ENCODE assay signal across 19 cellular contexts in the genomic region with DNA sequence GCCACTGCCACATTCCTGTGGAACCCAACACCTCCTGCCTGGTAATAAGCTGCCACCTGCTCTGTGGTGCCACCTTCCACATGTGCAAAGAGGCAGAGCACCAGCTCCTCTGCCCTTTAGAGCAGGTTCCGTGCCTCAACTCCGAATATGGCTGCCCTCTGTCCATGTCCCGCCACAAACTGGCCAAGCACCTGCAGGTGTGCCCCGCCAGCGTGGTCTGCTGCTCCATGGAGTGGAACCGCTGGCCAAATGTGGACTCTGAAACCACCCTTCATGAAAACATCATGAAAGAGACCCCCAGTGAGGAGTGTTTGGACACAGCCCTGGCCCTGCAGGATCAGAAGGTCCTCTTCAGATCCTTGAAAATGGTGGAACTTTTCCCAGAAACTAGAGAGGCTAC. TPM values are rescaled to one million over a fixed set of nuclear protein-coding genes. Genes with fewer than 3 reads are reported as not detected.
DNase-seq lines count a peak whose midpoint lies in the region; ATAC-seq, FAIRE-seq and TF ChIP-seq lines count a peak whose summit lies in the region.
"Had no signal": no experiment of that assay in that cellular context is flagged by ENCODE, and none has a peak within 500 bp of the region (broad histone marks: within the 10 kb centered on the region; RNA-seq: fewer than 3 reads in every experiment).

No MANE protein-coding gene starts in this region.

- no peak for TF ChIP-seq EP300 in K562 (IDR thresholded peaks at IDR 0.05; ENCODE audit: low read length)

- H3K9me1 ChIP-seq in K562 (ENCODE audit: control insufficient read depth, insufficient read depth, low read length) = no peaks in the 10 kb centered on the region

- TF ChIP-seq CTCF in Loucy (conservative IDR thresholded peaks at IDR 0.05; ENCODE audit: low read length) (no peak), K562 (IDR thresholded peaks at IDR 0.05 in 2 of 3, conservative IDR thresholded peaks at IDR 0.05 in 1 of 3; ENCODE audit: insufficient read depth in 2 of 3, low read depth in 1 of 3, low read length in 3 of 3) (no peak), MCF 10A (IDR thresholded peaks at IDR 0.05; ENCODE audit: unreplicated experiment) (no peak)

- H3K36me3 ChIP-seq in Loucy (ENCODE audit: insufficient read depth, low read length) (no peaks in the 10 kb centered on the region), K562 (ENCODE audit: control insufficient read depth, insufficient read depth, low read length) (no peaks in the 10 kb centered on the region)

- no peak overlapping the region for H3K27ac Mint-ChIP-seq in MCF 10A (ENCODE audit: low read depth, unreplicated experiment)
- H3K27ac Mint-ChIP-seq: CD4-positive, alpha-beta memory T cell had no signal

- no peak for ATAC-seq in K562
- ATAC-seq: A549, HCT116 had no signal

- no peak overlapping the region for H3K4me3 ChIP-seq in Loucy (ENCODE audit: low read length, poor library complexity, severe bottlenecking)
- no peak overlapping the region for H3K4me3 ChIP-seq in K562
- H3K4me3 ChIP-seq: A549 had no signal

- intact Hi-C loops in K562 (cut with micrococcal nuclease) = no loop called here
- intact Hi-C loops in MCF 10A (cut with micrococcal nuclease) = no loop called here

- H3K9me3 ChIP-seq in Loucy (ENCODE audit: insufficient read depth, low read depth, low read length) (no peaks in the 10 kb centered on the region), K562 (replicated peaks; ENCODE audit: control insufficient read depth, insufficient read depth, low read depth, low read length) (no peaks in the 10 kb centered on the region)
- H3K9me3 ChIP-seq: A549, Caco-2 had no signal

- DNase-seq in K562 (ENCODE audit: extremely low read depth in 1 of 4, low spot score in 3 of 4) (no peak), myocyte (ENCODE audit: low read depth) (peak; percentile 24), MCF 10A (ENCODE audit: unreplicated experiment) (no peak), COLO829 (ENCODE audit: low spot score) (no peak), ACHN (no peak)
- DNase-seq: 8988T; C1 segment of cervical spinal cord; Caco-2; CD4-positive, alpha-beta memory T cell; DMS153; DND-41; GOT3; H7 had no signal

- H3K27me3 ChIP-seq in Loucy (ENCODE audit: insufficient read depth, low read length, poor library complexity, severe bottlenecking) = no peaks in the 10 kb centered on the region
- peaks cover 11 to 26% of the 10 kb centered on the region in 2 experiments for H3K27me3 ChIP-seq in K562 (ENCODE audit: control insufficient read depth in 2 of 2, insufficient read depth in 2 of 2, low read length in 2 of 2)

- H3K9ac ChIP-seq in Loucy (ENCODE audit: low read depth, low read length, poor library complexity, severe bottlenecking) (no peak overlapping the region), K562 (ENCODE audit: insufficient read depth in 1 of 2, low read depth in 2 of 2, low read length in 2 of 2) (no peak overlapping the region)

- H3K4me1 ChIP-seq in Loucy (ENCODE audit: insufficient read depth, low read length, poor library complexity, severe bottlenecking) (no peaks in the 10 kb centered on the region), K562 (replicated peaks in 1 of 2; ENCODE audit: control insufficient read depth in 2 of 2, insufficient read depth in 2 of 2, low read length in 2 of 2) (no peaks in the 10 kb centered on the region; a peak in 1 of 5 replicates)
- H3K4me1 ChIP-seq: A549, Caco-2 had no signal

- H3K79me2 ChIP-seq in Loucy (ENCODE audit: insufficient read depth, low read length) (no peaks in the 10 kb centered on the region), K562 (ENCODE audit: control insufficient read depth, insufficient read depth, low read length) (no peaks in the 10 kb centered on the region)

- H3K4me1 Mint-ChIP-seq in MCF 10A (ENCODE audit: insufficient read depth, unreplicated experiment) = peaks cover 6% of the 10 kb centered on the region
- H3K4me1 Mint-ChIP-seq: CD4-positive, alpha-beta memory T cell had no signal

- H2AFZ ChIP-seq in Loucy (ENCODE audit: low read length) = 0 out of 2 replicates have a peak overlapping the region, but pooled peaks have one; percentile 51
- H2AFZ ChIP-seq in K562 (ENCODE audit: low read depth, low read length) = peak overlapping the region; percentile 24; the same call in 1 of the 2 replicates

- TF ChIP-seq POLR2A in K562 (conservative IDR thresholded peaks at IDR 0.05) = no peak

- CTCF ChIA-PET in K562 (lab: Yijun Ruan, JAX; ENCODE audit: low intra/inter-chr PET ratio) (no interaction called here), MCF 10A (lab: Yijun Ruan, JAX) (interaction anchor here (1.4 kb wide), 1 partner anchor 13 kb away, joined by 4 read pairs; no protein-coding TSS in a partner anchor)

- no peaks in the 10 kb centered on the region for H3K9me2 ChIP-seq in Loucy (replicated peaks; ENCODE audit: low read depth, low read length)

- H3K27me3 Mint-ChIP-seq in MCF 10A (ENCODE audit: insufficient read depth, unreplicated experiment) = peaks cover 11% of the 10 kb centered on the region

- BruUV-seq in K562 (replicated peaks; lab: Mats Ljungman, UMichigan) (no TSS peak), MCF 10A (replicated peaks; lab: Mats Ljungman, UMichigan) (no TSS peak)

- in situ Hi-C loops in K562 (cut with MboI) = no loop called here
- in situ Hi-C loops in ACHN (cut with HindIII; ENCODE audit: low pct_ligation_motif_present, low pct_unique_long_range_greater_than_20kb, low sequenced_read_pairs) = no loop called here

- H3K27ac ChIP-seq in K562 (ENCODE audit: extremely low read depth, low read depth, low read length) = no peak overlapping the region
- H3K27ac ChIP-seq: A549 had no signal

- no peaks in the 10 kb centered on the region for H3F3A ChIP-seq in Loucy (ENCODE audit: low read depth)

- peaks cover 6% of the 10 kb centered on the region for H3K36me3 Mint-ChIP-seq in MCF 10A (ENCODE audit: insufficient read depth, unreplicated experiment)
- H3K36me3 Mint-ChIP-seq: CD4-positive, alpha-beta memory T cell had no signal

- 6% methylated on average over 4 of the region's 6 CpGs for WGBS in K562 (ENCODE audit: insufficient coverage, low coverage, missing lambda C conversion rate)

- POLR2A ChIA-PET in K562 (lab: Yijun Ruan, JAX) (interaction anchor here (0.6 to 1.2 kb wide), 2 partner anchors 25 to 57 kb away, joined by 3 read pairs; no protein-coding TSS in a partner anchor), MCF 10A (lab: Yijun Ruan, JAX) (no interaction called here)

- TF ChIP-seq RAD21 in K562 (CRISPR knock-in tag; conservative IDR thresholded peaks at IDR 0.05 in 1 of 2, IDR thresholded peaks at IDR 0.05 in 1 of 2) = no peak

- peaks cover 7% of the 10 kb centered on the region for H3K9me3 Mint-ChIP-seq in MCF 10A (ENCODE audit: unreplicated experiment)
- H3K9me3 Mint-ChIP-seq: CD4-positive, alpha-beta memory T cell had no signal

- no peak overlapping the region for H3K4me2 ChIP-seq in Loucy (ENCODE audit: low read depth, low read length, poor library complexity, severe bottlenecking)
- H3K4me2 ChIP-seq in K562 (ENCODE audit: insufficient read depth, low read length) = peak overlapping the region; percentile 25; the same call in 1 of the 2 replicates
- H3K4me2 ChIP-seq: A549 had no signal

- H4K20me1 ChIP-seq in Loucy (ENCODE audit: insufficient read depth, low read length, poor library complexity, severe bottlenecking) = no peaks in the 10 kb centered on the region
- no peaks in the 10 kb centered on the region for H4K20me1 ChIP-seq in K562 (replicated peaks; ENCODE audit: control insufficient read depth, insufficient read depth, low read length)

- FAIRE-seq in K562 (lab: Jason Lieb, UNC) = no peak
- FAIRE-seq: A549, G401.6, GM12892 had no signal

- no peak overlapping the region for H3K4me3 Mint-ChIP-seq in MCF 10A (ENCODE audit: unreplicated experiment)
- H3K4me3 Mint-ChIP-seq: CD4-positive, alpha-beta memory T cell had no signal

RNA-seq across cellular contexts. Expression of a gene that starts 28.3 kb away (rescaled TPM):
- total RNA-seq in K562 (2011; cell fraction: chromatin; rRNA removed; ENCODE audit: low replicate concordance) = not detected in 2 replicates
- total RNA-seq in K562 (2011; cell fraction: nucleolus; rRNA removed) = not detected in 2 replicates
- total RNA-seq in K562 (2011; cell fraction: nucleoplasm; rRNA removed) = not detected in 2 replicates
- 0.05 TPM in 1 of 2 replicates, not detected in the other for total RNA-seq in K562 (2014; rRNA removed)
- total RNA-seq in K562 (2014; rRNA removed; fragmentation: Illumina TruSeq; extraction: Trizol) = 0.03 and 0.04 TPM in 2 replicates
- 0.04 TPM in 1 of 2 replicates, not detected in the other for total RNA-seq in K562 (2015; rRNA removed; fragmentation: Illumina TruSeq; extraction: Trizol)
- not detected in 2 replicates for total RNA-seq in K562 (2021)
- polyA plus RNA-seq in K562 (2011; rRNA removed) = not detected in 2 replicates
- polyA plus RNA-seq in K562 (2011; cell fraction: cytosol; rRNA removed) = not detected in 2 replicates
- not detected in 2 replicates for polyA plus RNA-seq in K562 (2011; cell fraction: nucleus; rRNA removed)
- polyA plus RNA-seq in K562 (2012) = 0.01 TPM in 1 of 2 replicates, not detected in the other
- polyA plus RNA-seq in K562 (2014; fragmentation: Illumina TruSeq; extraction: Trizol) = 0.04 TPM in 1 of 2 replicates, not detected in the other
- polyA plus RNA-seq in K562 (2014; fragmentation: Nextera tagmentation; extraction: Ambion mirVana) = under 1 TPM in 1 of 2 experiments, not detected in 1; 0.01 TPM
- polyA plus RNA-seq in K562 (2014; rRNA removed) = 0.01 TPM in 1 of 2 replicates, not detected in the other
- polyA minus RNA-seq in K562 (2011; rRNA and poly(A)+ RNA removed) = not detected in 2 replicates
- not detected in 2 replicates for polyA minus RNA-seq in K562 (2011; cell fraction: cytosol; rRNA and poly(A)+ RNA removed)
- polyA minus RNA-seq in K562 (2011; cell fraction: nucleus; rRNA and poly(A)+ RNA removed) = not detected in 2 replicates
- total RNA-seq in myocyte = 0.83 TPM in 1 of 2 replicates, not detected in the other
- 0.10 TPM for polyA plus RNA-seq in myocyte (2012)
- total RNA-seq in MCF 10A (2022) = not detected in 2 replicates
- total RNA-seq: Caco-2; CD4-positive, alpha-beta memory T cell had no signal
- polyA plus RNA-seq: A549, BJ had no signal

RNA-seq across cellular contexts. Expression of a gene that starts 39.2 kb away (rescaled TPM):
- 12.2 and 31.6 TPM in 2 replicates for total RNA-seq in K562 (2011; cell fraction: chromatin; rRNA removed; ENCODE audit: low replicate concordance)
- total RNA-seq in K562 (2011; cell fraction: nucleolus; rRNA removed) = 6.3 and 9.2 TPM in 2 replicates
- total RNA-seq in K562 (2011; cell fraction: nucleoplasm; rRNA removed) = 18.6 and 21.1 TPM in 2 replicates
- total RNA-seq in K562 (2014; rRNA removed) = 26.0 and 29.6 TPM in 2 replicates
- 20.4 and 21.9 TPM in 2 replicates for total RNA-seq in K562 (2014; rRNA removed; fragmentation: Illumina TruSeq; extraction: Trizol)
- 29.7 and 31.4 TPM in 2 replicates for total RNA-seq in K562 (2015; rRNA removed; fragmentation: Illumina TruSeq; extraction: Trizol)
- total RNA-seq in K562 (2021) = 20.6 and 22.0 TPM in 2 replicates
- polyA plus RNA-seq in K562 (2011; rRNA removed) = 17.0 and 49.0 TPM in 2 replicates
- polyA plus RNA-seq in K562 (2011; cell fraction: cytosol; rRNA removed) = 12.0 and 43.9 TPM in 2 replicates
- 31.6 and 91.0 TPM in 2 replicates for polyA plus RNA-seq in K562 (2011; cell fraction: nucleus; rRNA removed)
- polyA plus RNA-seq in K562 (2012) = 27.6 and 68.3 TPM in 2 replicates
- 31.1 and 34.1 TPM in 2 replicates for polyA plus RNA-seq in K562 (2014; fragmentation: Illumina TruSeq; extraction: Trizol)
- 10 to 100 TPM in 1 of 2 experiments, 1 to 10 TPM in 1; 4.8 to 12.2 TPM for polyA plus RNA-seq in K562 (2014; fragmentation: Nextera tagmentation; extraction: Ambion mirVana)
- 26.0 and 31.0 TPM in 2 replicates for polyA plus RNA-seq in K562 (2014; rRNA removed)
- 21.9 and 61.1 TPM in 2 replicates for polyA minus RNA-seq in K562 (2011; rRNA and poly(A)+ RNA removed)
- polyA minus RNA-seq in K562 (2011; cell fraction: cytosol; rRNA and poly(A)+ RNA removed) = 4.7 and 14.6 TPM in 2 replicates
- 7.9 and 36.7 TPM in 2 replicates for polyA minus RNA-seq in K562 (2011; cell fraction: nucleus; rRNA and poly(A)+ RNA removed)
- 0.31 TPM in 1 of 2 replicates, not detected in the other for total RNA-seq in myocyte
- 0.11 TPM for polyA plus RNA-seq in myocyte (2012)
- 1.6 and 2.5 TPM in 2 replicates for total RNA-seq in MCF 10A (2022)

RNA-seq across cellular contexts. Expression of a gene that starts 53.7 kb away (rescaled TPM):
- total RNA-seq in K562 (2011; cell fraction: chromatin; rRNA removed; ENCODE audit: low replicate concordance) = not detected in 2 replicates
- not detected in 2 replicates for total RNA-seq in K562 (2011; cell fraction: nucleolus; rRNA removed)
- total RNA-seq in K562 (2011; cell fraction: nucleoplasm; rRNA removed) = not detected in 2 replicates
- total RNA-seq in K562 (2014; rRNA removed) = not detected in 2 replicates
- total RNA-seq in K562 (2014; rRNA removed; fragmentation: Illumina TruSeq; extraction: Trizol) = not detected in 2 replicates
- not detected in 2 replicates for total RNA-seq in K562 (2015; rRNA removed; fragmentation: Illumina TruSeq; extraction: Trizol)
- not detected in 2 replicates for total RNA-seq in K562 (2021)
- not detected in 2 replicates for polyA plus RNA-seq in K562 (2011; rRNA removed)
- polyA plus RNA-seq in K562 (2011; cell fraction: cytosol; rRNA removed) = not detected in 2 replicates
- not detected in 2 replicates for polyA plus RNA-seq in K562 (2011; cell fraction: nucleus; rRNA removed)
- not detected in 2 replicates for polyA plus RNA-seq in K562 (2012)
- polyA plus RNA-seq in K562 (2014; fragmentation: Illumina TruSeq; extraction: Trizol) = not detected in 2 replicates
- not detected for polyA plus RNA-seq in K562 (2014; fragmentation: Nextera tagmentation; extraction: Ambion mirVana)
- polyA plus RNA-seq in K562 (2014; rRNA removed) = not detected in 2 replicates
- not detected in 2 replicates for polyA minus RNA-seq in K562 (2011; rRNA and poly(A)+ RNA removed)
- not detected in 2 replicates for polyA minus RNA-seq in K562 (2011; cell fraction: cytosol; rRNA and poly(A)+ RNA removed)
- not detected in 2 replicates for polyA minus RNA-seq in K562 (2011; cell fraction: nucleus; rRNA and poly(A)+ RNA removed)
- not detected in 2 replicates for total RNA-seq in myocyte
- not detected for polyA plus RNA-seq in myocyte (2012)
- not detected in 2 replicates for total RNA-seq in MCF 10A (2022)
- total RNA-seq: Caco-2; CD4-positive, alpha-beta memory T cell; H7 had no signal
- polyA plus RNA-seq: A549; BJ; CD4-positive, alpha-beta memory T cell had no signal
